Comparison of ENCODE assay signal across 25 cellular contexts in the genomic region with DNA sequence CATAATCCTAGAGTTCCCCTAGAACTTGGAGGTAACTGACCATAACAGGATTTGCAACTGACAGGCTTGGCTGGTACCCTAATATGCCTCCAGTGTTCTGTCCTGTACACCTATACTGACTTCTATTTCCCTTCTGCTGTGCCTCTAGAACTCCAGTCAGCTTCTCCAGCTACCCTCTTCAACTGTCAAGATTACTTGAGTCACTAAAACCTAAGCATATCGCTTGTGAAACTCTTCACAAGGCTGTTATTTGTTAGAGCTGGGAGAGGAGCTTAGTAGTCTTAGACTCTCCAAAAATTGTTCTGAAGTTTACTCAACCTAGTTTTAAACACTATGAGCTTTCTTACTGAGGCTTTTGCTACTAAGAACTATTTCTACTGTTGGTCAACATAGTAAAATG.
"Had no signal": no experiment of that assay in that cellular context is flagged by ENCODE, and none has a peak within 500 bp of the region (broad histone marks: within the 10 kb centered on the region; RNA-seq: fewer than 3 reads in every experiment).

No MANE protein-coding gene starts in this region.

- H3K36me3 ChIP-seq: neural progenitor cell, ovary, right lobe of liver, sigmoid colon, stomach, thoracic aorta, thyroid gland, tibial nerve, upper lobe of left lung, uterus had no signal

- H2AFZ ChIP-seq: neural progenitor cell, parathyroid adenoma had no signal

- FAIRE-seq: small intestine had no signal

- H3K9ac ChIP-seq: neural progenitor cell, parathyroid adenoma had no signal

- H3K9me3 ChIP-seq: ovary, psoas muscle, right lobe of liver, sigmoid colon, stomach, thoracic aorta, thyroid gland, tibial nerve, upper lobe of left lung, uterus had no signal

- DNase-seq: natural killer cell; occipital lobe; ovary; posterior cingulate gyrus; psoas muscle; right cardiac atrium; right lobe of liver; sigmoid colon; small intestine; stimulated activated CD4-positive, alpha-beta T cell treated with anti-CD3 and anti-CD28 coated beads, Interleukin-15, amount 100 ng/mL, for 24 hours; stimulated activated CD4-positive, alpha-beta T cell treated with anti-CD3 and anti-CD28 coated beads, Interleukin-2, amount 100 ng/mL, for 24 hours; stimulated activated CD4-positive, alpha-beta T cell treated with anti-CD3 and anti-CD28 coated beads, Interleukin-2, amount 100 ng/mL, for 48 hours; stimulated activated CD4-positive, alpha-beta T cell treated with anti-CD3 and anti-CD28 coated beads, Interleukin-4, amount 100 ng/mL, for 24 hours; stimulated activated naive B cell treated with anti-CD40 and anti-IgM and Interleukin-4, amounts not matched to agents 10 μg/mL and 1 μg/mL and 100 μg/mL, for 72 hours; stimulated activated naive CD4-positive, alpha-beta T cell treated with Interleukin-2 at 50 U/mL for 16 hours; stomach; thyroid gland; trophoblast cell; upper lobe of left lung; uterus had no signal

- H3K4me1 ChIP-seq: neural progenitor cell, parathyroid adenoma, psoas muscle, right lobe of liver, sigmoid colon, stomach, tibial nerve, upper lobe of left lung, uterus had no signal

- ATAC-seq: natural killer cell; psoas muscle; right cardiac atrium; right lobe of liver; stimulated activated effector memory CD8-positive, alpha-beta T cell treated with anti-CD3 and anti-CD28 coated beads, Interleukin-12 subunit alpha, Interleukin-12 subunit beta, amount 100 ng/mL, for 72 hours; stimulated activated naive B cell treated with anti-CD40 and anti-IgM and Interleukin-4, amounts not matched to agents 10 μg/mL and 1 μg/mL and 100 μg/mL, for 72 hours had no signal

- H3K4me2 ChIP-seq: neural progenitor cell had no signal

- H3K79me2 ChIP-seq: parathyroid adenoma had no signal

- H3K4me3 ChIP-seq: neural progenitor cell, ovary, psoas muscle, right lobe of liver, sigmoid colon, stomach, thoracic aorta, thyroid gland, tibial nerve, upper lobe of left lung, uterus had no signal

- H3K27ac ChIP-seq: neural progenitor cell, ovary, parathyroid adenoma, psoas muscle, right lobe of liver, sigmoid colon, stomach, thoracic aorta, thyroid gland, tibial nerve, upper lobe of left lung, uterus had no signal

- H3K27me3 ChIP-seq: neural progenitor cell, ovary, right lobe of liver, sigmoid colon, thyroid gland, tibial nerve, upper lobe of left lung, uterus had no signal
